8 cellular contexts compared by ENCODE assay signal in genomic region chr7:158829021-158829341, GRCh38. TPM values are rescaled to one million over a fixed set of nuclear protein-coding genes. Genes with fewer than 3 reads are reported as not detected.
A peak's percentile ranks its signal among the peaks of the same experiment; 100 is the strongest.
DNase-seq lines count a peak whose midpoint lies in the region; ATAC-seq and TF ChIP-seq lines count a peak whose summit lies in the region.

No MANE protein-coding gene starts in this region.

- TF ChIP-seq CTCF in lung (IDR thresholded peaks at IDR 0.05; ENCODE audit: control extremely low read depth, extremely low read depth), result no peak

- H3K36me3 ChIP-seq in H7 (replicated peaks; ENCODE audit: control insufficient read depth, insufficient read depth, low read length), result no peaks in the 10 kb centered on the region
- H3K36me3 ChIP-seq in duodenal mucosa (ENCODE audit: control insufficient read depth in 1 of 2, insufficient read depth in 2 of 2, low read length in 2 of 2), result no peaks in the 10 kb centered on the region
- peaks cover 0 to 1% of the 10 kb centered on the region in 2 donors for H3K36me3 ChIP-seq in lung (ENCODE audit: control insufficient read depth in 2 of 2, insufficient read depth in 2 of 2, low read length in 2 of 2)

- no peaks in the 10 kb centered on the region for H3K9me3 ChIP-seq in duodenal mucosa (ENCODE audit: control insufficient read depth in 1 of 2, low read length in 2 of 2)
- no peaks in the 10 kb centered on the region for H3K9me3 ChIP-seq in lung (ENCODE audit: control insufficient read depth in 2 of 2, insufficient read depth in 1 of 2, low read length in 1 of 2)

- ATAC-seq in lung (ENCODE audit: insufficient read depth, low FRiP score), result peak; percentile 29

- H3K9ac ChIP-seq in duodenal mucosa (ENCODE audit: low read depth in 1 of 2, low read length in 2 of 2), result peak overlapping the region; percentile 93 to 98

- H3K27ac ChIP-seq in duodenal mucosa (ENCODE audit: low read depth, low read length) (peak overlapping the region; percentile 99), lung (ENCODE audit: low read depth in 1 of 2, low read length in 1 of 2) (peak overlapping the region; percentile 99 to 100)

- H3K4me1 ChIP-seq in duodenal mucosa (ENCODE audit: control insufficient read depth in 1 of 2, insufficient read depth in 2 of 2, low read length in 2 of 2), result peaks cover 20 to 25% of the 10 kb centered on the region in 2 donors
- H3K4me1 ChIP-seq in lung (ENCODE audit: control insufficient read depth in 2 of 2, insufficient read depth in 2 of 2, low read length in 2 of 2), result peaks cover 2 to 6% of the 10 kb centered on the region in 2 donors

- DNase-seq in SHP77 (lab: John Stamatoyannopoulos, UW) (peak; percentile 29 to 65), SHP77 treated with DMSO at 0.1 percent for 48 hours (lab: John Stamatoyannopoulos, UW) (no peak), H7 (no peak), LHCN-M2 (ENCODE audit: low read depth) (peak; percentile 79), UCSD-AML1 (lab: John Stamatoyannopoulos, UW; ENCODE audit: unreplicated experiment) (peak; percentile 51), lung (ENCODE audit: low spot score) (peak; percentile 51)
- DNase-seq in stimulated activated CD8-positive, alpha-beta memory T cell treated with anti-CD3 and anti-CD28 coated beads, Interleukin-15, amount 100 ng/mL, for 48 hours (ENCODE audit: low read depth in 2 of 2), result peak; percentile 63 to 64

- 0 to 1% methylated on average over 38 of the region's 38 CpGs for WGBS in lung, 2 donors

- H3K27me3 ChIP-seq in H7 (ENCODE audit: control insufficient read depth, insufficient read depth, low read length) (no peaks in the 10 kb centered on the region; the same call in 1 of the 2 replicates), duodenal mucosa (ENCODE audit: control insufficient read depth in 1 of 2, insufficient read depth in 2 of 2, low read length in 2 of 2) (no peaks in the 10 kb centered on the region), lung (ENCODE audit: control insufficient read depth, insufficient read depth) (no peaks in the 10 kb centered on the region)

- peak overlapping the region; percentile 96 for H3K4me3 ChIP-seq in H7 (ENCODE audit: insufficient read depth, low read depth, low read length)
- H3K4me3 ChIP-seq in duodenal mucosa (ENCODE audit: low read depth in 1 of 2, low read length in 2 of 2), result peak overlapping the region; percentile 82 to 83
- peak overlapping the region; percentile 96 for H3K4me3 ChIP-seq in lung

RNA-seq across cellular contexts. Expression of gene ESYT2, which starts 0.3 kb away (rescaled TPM):
- total RNA-seq in H7 (2014; rRNA removed; shearing (Covaris generic)), result 33.1 and 41.0 TPM in 2 replicates
- total RNA-seq in LHCN-M2 (2014; rRNA removed) (118 and 164 TPM in 2 replicates), lung (10 to 100 TPM; 79.7 to 83.0 TPM)
- polyA plus RNA-seq in LHCN-M2 (2012), result 38.0 TPM
- polyA plus RNA-seq in lung, result 10 to 100 TPM; 16.4 to 36.2 TPM

RNA-seq across cellular contexts. Expression of gene DYNC2I1, which starts 27.4 kb away (rescaled TPM):
- total RNA-seq in H7 (2014; rRNA removed; shearing (Covaris generic)), result 5.5 and 11.8 TPM in 2 replicates
- total RNA-seq in LHCN-M2 (2014; rRNA removed) (5.9 and 9.2 TPM in 2 replicates), lung (10 to 100 TPM; 25.6 to 26.2 TPM)
- polyA plus RNA-seq in LHCN-M2 (2012), result 7.0 TPM
- 10 to 100 TPM; 10.3 to 14.0 TPM for polyA plus RNA-seq in lung

Comparison
In these comparisons a context has a peak if more than half of its experiments do, and no peak if none do; other contexts are left out.
1. DNase-seq: peak in SHP77 (2 of 2), LHCN-M2 (single experiment), UCSD-AML1 (single experiment), lung (single experiment) and stimulated activated CD8-positive, alpha-beta memory T cell treated with anti-CD3 and anti-CD28 coated beads, Interleukin-15, amount 100 ng/mL, for 48 hours (2 of 2); none in SHP77 treated with DMSO at 0.1 percent for 48 hours (single experiment) and H7 (single experiment).
2. Peak in every context shown above with its lines, with median percentiles within 50 percentile points of each other: H3K4me3 ChIP-seq.